Comparison of ENCODE assay signal across 25 cellular contexts in genomic region chr11:121437686-121438078, GRCh38. TPM values are rescaled to one million over a fixed set of nuclear protein-coding genes. Genes with fewer than 3 reads are reported as not detected.
DNase-seq lines count a peak whose midpoint lies in the region; ATAC-seq, FAIRE-seq and TF ChIP-seq lines count a peak whose summit lies in the region.
"Had no signal": no experiment of that assay in that cellular context is flagged by ENCODE, and none has a peak within 500 bp of the region (broad histone marks: within the 10 kb centered on the region; RNA-seq: fewer than 3 reads in every experiment).

No MANE protein-coding gene starts in this region.

- ATAC-seq in Right ventricle myocardium superior (ENCODE audit: poor library complexity) (peak; percentile 22), HG02588 (IDR thresholded peaks at IDR 0.05; ENCODE audit: unreplicated experiment) (no peak), GM19397 (IDR thresholded peaks at IDR 0.05; ENCODE audit: unreplicated experiment) (no peak)
- ATAC-seq: stimulated activated memory B cell treated with anti-CD40 and anti-IgM and Interleukin-4, amounts not matched to agents 10 μg/mL and 1 μg/mL and 100 μg/mL, for 72 hours had no signal

- no peak for TF ChIP-seq CTCF in neutrophil (IDR thresholded peaks at IDR 0.05)
- no peak for TF ChIP-seq CTCF in D721Med (IDR thresholded peaks at IDR 0.05; ENCODE audit: insufficient read depth, missing control alignments)

- intact Hi-C loops in Right ventricle myocardium superior (cut with DNase I) (no loop called here), cardiac septum (cut with DNase I) (no loop called here)

- no peaks in the 10 kb centered on the region for H3K9me3 ChIP-seq in neutrophil
- H3K9me3 ChIP-seq: breast epithelium, suprapubic skin had no signal

- H3K36me3 ChIP-seq in neutrophil: no peaks in the 10 kb centered on the region
- H3K36me3 ChIP-seq: breast epithelium, neural progenitor cell, suprapubic skin had no signal

- peak overlapping the region; percentile 91 for H3K27ac ChIP-seq in neutrophil
- H3K27ac ChIP-seq: breast epithelium, C4-2B, neural progenitor cell, suprapubic skin had no signal

- no peak for FAIRE-seq in D721Med (lab: Jason Lieb, UNC)
- FAIRE-seq: colon, H1, TTC549 had no signal

- peaks cover 73 to 78% of the 10 kb centered on the region in 2 experiments for H3K4me1 ChIP-seq in neutrophil (ENCODE audit: control insufficient read depth in 1 of 2, insufficient read depth in 1 of 2, low read depth in 1 of 2, low read length in 1 of 2)
- H3K4me1 ChIP-seq: breast epithelium had no signal

- no peaks in the 10 kb centered on the region for H3K27me3 ChIP-seq in neutrophil
- H3K27me3 ChIP-seq: breast epithelium, neural progenitor cell, suprapubic skin had no signal

- no peak for DNase-seq in Right ventricle myocardium superior
- DNase-seq in cardiac septum (ENCODE audit: low spot score): no peak
- peak; percentile 81 for DNase-seq in GF-D8 (lab: John Stamatoyannopoulos, UW)
- DNase-seq in MV-4-11 (lab: John Stamatoyannopoulos, UW): peak; percentile 24
- no peak for DNase-seq in D721Med (ENCODE audit: insufficient read length, low spot score)
- DNase-seq: effector CD4-positive, alpha-beta T cell; EL; head of caudate nucleus; NCI-H1436; NCI-H2107; NCI-H774; posterior cingulate gyrus; RPMI8226; stimulated activated CD4-positive, alpha-beta T cell treated with anti-CD3 and anti-CD28 coated beads, Interleukin-4, amount 100 ng/mL, for 24 hours had no signal

- peak overlapping the region; percentile 29 to 50 for H3K4me3 ChIP-seq in neutrophil (ENCODE audit: low read depth in 1 of 2, low read length in 1 of 2)
- H3K4me3 ChIP-seq: breast epithelium, neural progenitor cell, suprapubic skin had no signal

RNA-seq across cellular contexts. Expression of gene SORL1, which starts 14.4 kb away (rescaled TPM):
- 4.7 TPM for total RNA-seq in Right ventricle myocardium superior
- 8.0 TPM for total RNA-seq in cardiac septum

Comparison
In these comparisons a context has a peak if more than half of its experiments do, and no peak if none do; other contexts are left out.
1. DNase-seq: peak in GF-D8 (single experiment) and MV-4-11 (single experiment); none in Right ventricle myocardium superior (single experiment), cardiac septum (single experiment) and D721Med (single experiment).